Comparison of ENCODE assay signal across 9 cellular contexts in the genomic region with DNA sequence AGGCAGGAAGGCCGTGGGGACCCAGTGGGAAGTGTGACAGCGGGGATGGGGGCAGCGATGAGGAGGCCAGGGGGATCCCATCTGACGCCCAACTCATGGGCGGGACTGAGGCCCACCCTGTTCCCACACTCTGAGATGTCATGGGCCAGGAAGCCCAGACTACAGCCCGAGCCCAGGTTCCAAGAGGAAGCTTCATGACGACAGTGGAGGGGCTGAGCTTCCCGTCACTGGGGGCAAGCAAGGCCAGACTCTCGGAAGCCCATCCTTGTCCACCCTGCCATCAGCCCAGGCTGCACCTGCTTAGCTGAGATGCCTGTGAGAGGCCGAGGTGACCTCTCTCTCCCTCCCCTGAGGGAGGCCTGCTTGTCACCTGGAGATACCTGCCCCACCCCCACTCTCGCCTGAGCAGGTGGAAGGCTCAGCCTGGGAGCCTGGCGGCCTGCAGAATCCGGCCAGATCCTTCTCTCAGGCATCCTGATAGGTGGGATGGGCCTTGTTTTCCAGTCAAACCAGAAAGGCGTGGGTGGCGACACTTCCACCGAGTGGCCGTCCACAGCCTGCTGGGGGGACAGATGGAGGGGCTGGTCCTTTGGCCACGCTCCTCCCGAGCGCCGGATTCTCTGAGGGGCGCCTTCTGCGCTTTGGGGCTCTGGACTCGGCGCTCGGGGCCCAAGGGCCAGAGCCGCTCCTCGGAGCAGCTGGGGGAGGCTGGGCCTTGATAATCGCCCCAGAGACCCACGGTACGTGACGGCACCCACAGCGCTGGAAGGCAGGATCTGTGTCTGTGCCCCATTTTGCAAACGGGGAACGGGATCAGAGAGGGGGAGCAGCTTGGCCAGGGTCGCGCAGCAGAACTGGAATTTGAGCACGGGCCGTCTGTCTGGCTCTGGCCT. TPM values are rescaled to one million over a fixed set of nuclear protein-coding genes. Genes with fewer than 3 reads are reported as not detected.
DNase-seq lines count a peak whose midpoint lies in the region; ATAC-seq and TF ChIP-seq lines count a peak whose summit lies in the region.
"Had no signal": no experiment of that assay in that cellular context is flagged by ENCODE, and none has a peak within 500 bp of the region (broad histone marks: within the 10 kb centered on the region; RNA-seq: fewer than 3 reads in every experiment).

No MANE protein-coding gene starts in this region.

- H3K9me3 Mint-ChIP-seq in nephron (no peaks in the 10 kb centered on the region), endothelial cell (ENCODE audit: unreplicated experiment) (no peaks in the 10 kb centered on the region)

- TF ChIP-seq CTCF in colonic mucosa (IDR thresholded peaks at IDR 0.05): no peak
- TF ChIP-seq CTCF in nephron (IDR thresholded peaks at IDR 0.05; ENCODE audit: unreplicated experiment in 3 of 3): no peak
- no peak for TF ChIP-seq CTCF in endothelial cell (IDR thresholded peaks at IDR 0.05; ENCODE audit: unreplicated experiment)

- no peaks in the 10 kb centered on the region for H3K9me3 ChIP-seq in BLaER1
- H3K9me3 ChIP-seq in colonic mucosa: no peaks in the 10 kb centered on the region

- H3K27ac Mint-ChIP-seq in nephron (peak overlapping the region in 1 of 3 experiments; percentile 23), endothelial cell (ENCODE audit: unreplicated experiment) (no peak overlapping the region)

- DNase-seq in NCI-H2029 (lab: John Stamatoyannopoulos, UW): peak; percentile 86
- DNase-seq in colonic mucosa: peak; percentile 94
- no peak for DNase-seq in dedifferentiated amniotic fluid mesenchymal stem cell (ENCODE audit: extremely low spot score)
- DNase-seq in endothelial cell (ENCODE audit: low spot score): no peak
- DNase-seq: NCI-H1105 had no signal

- no peak for ATAC-seq in HG03565 (IDR thresholded peaks at IDR 0.05; ENCODE audit: unreplicated experiment)
- no peak for ATAC-seq in HG02852 (IDR thresholded peaks at IDR 0.05; ENCODE audit: unreplicated experiment)

- H3K36me3 Mint-ChIP-seq in nephron (ENCODE audit: low read depth): peaks cover 4% of the 10 kb centered on the region
- no peaks in the 10 kb centered on the region for H3K36me3 Mint-ChIP-seq in endothelial cell (ENCODE audit: low read depth, unreplicated experiment)

- peaks cover 66% of the 10 kb centered on the region for H3K36me3 ChIP-seq in BLaER1
- no peaks in the 10 kb centered on the region for H3K36me3 ChIP-seq in colonic mucosa

- H3K4me2 ChIP-seq in BLaER1: 0 out of 2 replicates have a peak overlapping the region, but pooled peaks have one; percentile 22

- no peaks in the 10 kb centered on the region for H3K27me3 ChIP-seq in BLaER1
- H3K27me3 ChIP-seq in colonic mucosa: no peaks in the 10 kb centered on the region

- H3K4me1 ChIP-seq in BLaER1: peaks cover 45% of the 10 kb centered on the region
- peaks cover 55% of the 10 kb centered on the region for H3K4me1 ChIP-seq in colonic mucosa

- H4K20me1 ChIP-seq in BLaER1: peaks cover 83% of the 10 kb centered on the region

- H3K4me1 Mint-ChIP-seq in nephron (peaks cover 5% of the 10 kb centered on the region), endothelial cell (ENCODE audit: unreplicated experiment) (peaks cover 3% of the 10 kb centered on the region)

- H3K27ac ChIP-seq in BLaER1: no peak overlapping the region
- peak overlapping the region; percentile 99 for H3K27ac ChIP-seq in colonic mucosa

- H3K4me3 Mint-ChIP-seq in nephron (peak overlapping the region; percentile 34 to 51 (median 38)), endothelial cell (ENCODE audit: unreplicated experiment) (no peak overlapping the region)

- H3K4me3 ChIP-seq in BLaER1 (no peak overlapping the region), colonic mucosa (peak overlapping the region; percentile 72)

- intact Hi-C loops in colonic mucosa (cut with DNase I): no loop called here

- peak overlapping the region; percentile 34; the same call in 1 of the 2 replicates for H3K9ac ChIP-seq in BLaER1
- H3K9ac ChIP-seq in colonic mucosa (ENCODE audit: low read depth in 2 of 2, low read length in 2 of 2): peak overlapping the region; percentile 95 to 99

- H3K27me3 Mint-ChIP-seq in nephron (ENCODE audit: low read depth) (no peaks in the 10 kb centered on the region), endothelial cell (ENCODE audit: unreplicated experiment) (peaks cover 1% of the 10 kb centered on the region)

RNA-seq across cellular contexts. Expression of a gene that starts 4.8 kb away (rescaled TPM):
- total RNA-seq in colonic mucosa (100 to 1,000 TPM; 110 to 123 TPM), endothelial cell (ENCODE audit: unreplicated experiment) (14.5 TPM)

RNA-seq across cellular contexts. Expression of a gene that starts 54.4 kb away (rescaled TPM):
- total RNA-seq in colonic mucosa (10 to 100 TPM; 29.9 to 31.5 TPM), endothelial cell (ENCODE audit: unreplicated experiment) (41.2 TPM)

Comparison
In these comparisons a context has a peak if more than half of its experiments do, and no peak if none do; other contexts are left out.
1. DNase-seq: peak in NCI-H2029 (single experiment) and colonic mucosa (single experiment); none in dedifferentiated amniotic fluid mesenchymal stem cell (single experiment) and endothelial cell (single experiment).